15 cellular contexts compared by ENCODE assay signal in genomic region chr12:56715798-56716197, GRCh38. TPM values are rescaled to one million over a fixed set of nuclear protein-coding genes. Genes with fewer than 3 reads are reported as not detected.
A peak's percentile ranks its signal among the peaks of the same experiment; 100 is the strongest.
DNase-seq lines count a peak whose midpoint lies in the region; ATAC-seq, FAIRE-seq and TF ChIP-seq lines count a peak whose summit lies in the region.
"Had no signal": no experiment of that assay in that cellular context is flagged by ENCODE, and none has a peak within 500 bp of the region (broad histone marks: within the 10 kb centered on the region; RNA-seq: fewer than 3 reads in every experiment).

No MANE protein-coding gene starts in this region.

- H3K4me3 ChIP-seq in HEK293 (ENCODE audit: low read depth, low read length) (no peak overlapping the region), astrocyte (ENCODE audit: insufficient read depth, low read depth, low read length) (no peak overlapping the region), uterus (no peak overlapping the region)
- H3K4me3 ChIP-seq: mucosa of descending colon had no signal

- H3K4me2 ChIP-seq in astrocyte (ENCODE audit: low read length), result no peak overlapping the region

- peak overlapping the region; percentile 74 for H3K27ac Mint-ChIP-seq in CD4-positive, alpha-beta T cell
- peak overlapping the region; percentile 56 for H3K27ac Mint-ChIP-seq in astrocyte (ENCODE audit: unreplicated experiment)
- H3K27ac Mint-ChIP-seq in neural crest cell (ENCODE audit: unreplicated experiment), result peak overlapping the region; percentile 63
- H3K27ac Mint-ChIP-seq in activated T-helper 2 cell treated with anti-CD3 and anti-CD28 coated beads, Interferon-gamma antibody, Interleukin-2, Interleukin-4, amounts not matched to agents 10 μg/mL and 5 μg/mL and 100 μg/mL, durations not matched to agents 14 hours and 24 hours and 36 hours, result no peak overlapping the region

- no peak overlapping the region for H2AFZ ChIP-seq in astrocyte (ENCODE audit: low read depth, low read length)

- no peaks in the 10 kb centered on the region for H3K9me3 Mint-ChIP-seq in CD4-positive, alpha-beta T cell
- H3K9me3 Mint-ChIP-seq in astrocyte (ENCODE audit: unreplicated experiment) (no peaks in the 10 kb centered on the region), neural crest cell (no peaks in the 10 kb centered on the region)
- H3K9me3 Mint-ChIP-seq in activated T-helper 2 cell treated with anti-CD3 and anti-CD28 coated beads, Interferon-gamma antibody, Interleukin-2, Interleukin-4, amounts not matched to agents 10 μg/mL and 5 μg/mL and 100 μg/mL, durations not matched to agents 14 hours and 24 hours and 36 hours, result no peaks in the 10 kb centered on the region

- no peak for DNase-seq in CD4-positive, alpha-beta T cell
- DNase-seq in astrocyte (ENCODE audit: low read depth) (no peak), neural crest cell (ENCODE audit: low read depth, low spot score) (no peak), uterus (no peak)
- no peak for DNase-seq in activated T-helper 2 cell treated with anti-CD3 and anti-CD28 coated beads, Interferon-gamma antibody, Interleukin-2, Interleukin-4, amounts not matched to agents 10 μg/mL and 5 μg/mL and 100 μg/mL, durations not matched to agents 14 hours and 24 hours and 36 hours (ENCODE audit: low spot score)
- DNase-seq: mucosa of descending colon; retina; stimulated activated CD4-positive, alpha-beta T cell treated with anti-CD3 and anti-CD28 coated beads, Interleukin-1b, Interleukin-23, amount 100 ng/mL, for 48 hours; WERI-Rb-1 had no signal

- CTCF ChIA-PET in CD4-positive, alpha-beta T cell (lab: Charles Lee), result interaction anchor here (0.5 kb wide), 1 partner anchor 59 kb away, joined by 3 read pairs; no protein-coding TSS in a partner anchor
- CTCF ChIA-PET in HEK293 (lab: Yijun Ruan, JAX), result no interaction called here

- no peak overlapping the region for H3K4me3 Mint-ChIP-seq in CD4-positive, alpha-beta T cell
- peak overlapping the region; percentile 37 for H3K4me3 Mint-ChIP-seq in astrocyte (ENCODE audit: unreplicated experiment)
- peak overlapping the region; percentile 35 for H3K4me3 Mint-ChIP-seq in neural crest cell
- no peak overlapping the region for H3K4me3 Mint-ChIP-seq in activated T-helper 2 cell treated with anti-CD3 and anti-CD28 coated beads, Interferon-gamma antibody, Interleukin-2, Interleukin-4, amounts not matched to agents 10 μg/mL and 5 μg/mL and 100 μg/mL, durations not matched to agents 14 hours and 24 hours and 36 hours (ENCODE audit: low read depth)

- H3K79me2 ChIP-seq in astrocyte (ENCODE audit: insufficient read depth, low read length), result peaks cover 63% of the 10 kb centered on the region

- intact Hi-C loops in CD4-positive, alpha-beta T cell (cut with DNase I, micrococcal nuclease), result no loop called here
- intact Hi-C loops in uterus (cut with DNase I; ENCODE audit: low total_unique reads), result no loop called here
- intact Hi-C loops in activated T-helper 2 cell treated with anti-CD3 and anti-CD28 coated beads, Interferon-gamma antibody, Interleukin-2, Interleukin-4, amounts not matched to agents 10 μg/mL and 5 μg/mL and 100 μg/mL, durations not matched to agents 14 hours and 24 hours and 36 hours (cut with micrococcal nuclease), result no loop called here

- H4K20me1 ChIP-seq in astrocyte (ENCODE audit: insufficient read depth, low read length), result peaks cover 88% of the 10 kb centered on the region

- H3K36me3 ChIP-seq in HEK293 (ENCODE audit: control insufficient read depth in 2 of 2, insufficient read depth in 1 of 2, low read length in 2 of 2) (peaks cover 42 to 83% of the 10 kb centered on the region in 2 experiments), astrocyte (ENCODE audit: insufficient read depth, low read length) (peaks cover 52% of the 10 kb centered on the region), uterus (no peaks in the 10 kb centered on the region)

- no peak for TF ChIP-seq CTCF in CD4-positive, alpha-beta T cell (IDR thresholded peaks at IDR 0.05)
- TF ChIP-seq CTCF in HEK293 (tag by site-specific recombination; IDR thresholded peaks at IDR 0.05) (no peak), astrocyte (IDR thresholded peaks at IDR 0.05; ENCODE audit: insufficient read depth, low read depth, low read length) (no peak), neural crest cell (conservative IDR thresholded peaks at IDR 0.05) (no peak), uterus (IDR thresholded peaks at IDR 0.05) (no peak)

- no peak overlapping the region for H3K27ac ChIP-seq in CD4-positive, alpha-beta T cell (ENCODE audit: low read depth, low read length)
- H3K27ac ChIP-seq in HEK293 (ENCODE audit: extremely low read depth, low read depth, low read length) (no peak overlapping the region), astrocyte (ENCODE audit: low read depth, low read length) (no peak overlapping the region), uterus (no peak overlapping the region)
- H3K27ac ChIP-seq: WERI-Rb-1 had no signal

- no peaks in the 10 kb centered on the region for H3K27me3 ChIP-seq in CD4-positive, alpha-beta T cell (ENCODE audit: control insufficient read depth, insufficient read depth, low read length)
- no peaks in the 10 kb centered on the region for H3K27me3 ChIP-seq in astrocyte (ENCODE audit: insufficient read depth, low read length)
- no peaks in the 10 kb centered on the region for H3K27me3 ChIP-seq in uterus

- peaks cover 48% of the 10 kb centered on the region for H3K4me1 Mint-ChIP-seq in CD4-positive, alpha-beta T cell (ENCODE audit: low read depth)
- H3K4me1 Mint-ChIP-seq in astrocyte (ENCODE audit: low read depth, unreplicated experiment) (peaks cover 48% of the 10 kb centered on the region), neural crest cell (peaks cover 39% of the 10 kb centered on the region)
- H3K4me1 Mint-ChIP-seq in activated T-helper 2 cell treated with anti-CD3 and anti-CD28 coated beads, Interferon-gamma antibody, Interleukin-2, Interleukin-4, amounts not matched to agents 10 μg/mL and 5 μg/mL and 100 μg/mL, durations not matched to agents 14 hours and 24 hours and 36 hours (ENCODE audit: low read depth), result peaks cover 33% of the 10 kb centered on the region

- H3K27me3 Mint-ChIP-seq in CD4-positive, alpha-beta T cell, result no peaks in the 10 kb centered on the region
- H3K27me3 Mint-ChIP-seq in astrocyte (ENCODE audit: low read depth, unreplicated experiment) (no peaks in the 10 kb centered on the region), neural crest cell (ENCODE audit: low read depth) (no peaks in the 10 kb centered on the region)
- H3K27me3 Mint-ChIP-seq in activated T-helper 2 cell treated with anti-CD3 and anti-CD28 coated beads, Interferon-gamma antibody, Interleukin-2, Interleukin-4, amounts not matched to agents 10 μg/mL and 5 μg/mL and 100 μg/mL, durations not matched to agents 14 hours and 24 hours and 36 hours (ENCODE audit: low read depth), result no peaks in the 10 kb centered on the region

- POLR2A ChIA-PET in CD4-positive, alpha-beta T cell (lab: Charles Lee), result interaction anchor here (0.9 to 2.3 kb wide), 2 partner anchors 10 to 28 kb away, joined by 8 to 10 read pairs; partner anchors contain the start of genes NACA and PTGES3
- POLR2A ChIA-PET in HEK293 (lab: Yijun Ruan, JAX), result interaction anchor here (0.5 to 7.1 kb wide), 4 partner anchors 10 to 79 kb away, joined by 5 to 53 read pairs (median 14); partner anchors contain the start of genes NACA and PTGES3

- H3K36me3 Mint-ChIP-seq in CD4-positive, alpha-beta T cell (ENCODE audit: low read depth), result peaks cover 82% of the 10 kb centered on the region
- peaks cover 50% of the 10 kb centered on the region for H3K36me3 Mint-ChIP-seq in astrocyte (ENCODE audit: low read depth, unreplicated experiment)
- H3K36me3 Mint-ChIP-seq in neural crest cell (ENCODE audit: low read depth), result peaks cover 55% of the 10 kb centered on the region
- peaks cover 83% of the 10 kb centered on the region for H3K36me3 Mint-ChIP-seq in activated T-helper 2 cell treated with anti-CD3 and anti-CD28 coated beads, Interferon-gamma antibody, Interleukin-2, Interleukin-4, amounts not matched to agents 10 μg/mL and 5 μg/mL and 100 μg/mL, durations not matched to agents 14 hours and 24 hours and 36 hours (ENCODE audit: low read depth)

- no peak for ATAC-seq in CD4-positive, alpha-beta T cell (ENCODE audit: poor library complexity)
- ATAC-seq in HG03521 (IDR thresholded peaks at IDR 0.05; ENCODE audit: unreplicated experiment), result no peak
- ATAC-seq: HCT116, mucosa of descending colon had no signal

- no peak overlapping the region for H3K9ac ChIP-seq in astrocyte (ENCODE audit: low read length)

- no peaks in the 10 kb centered on the region for H3K9me3 ChIP-seq in CD4-positive, alpha-beta T cell (ENCODE audit: control insufficient read depth, low read length)
- H3K9me3 ChIP-seq in HEK293 (ENCODE audit: control insufficient read depth, insufficient read depth, low read depth, low read length) (no peaks in the 10 kb centered on the region), astrocyte (ENCODE audit: insufficient read depth, low read depth, low read length) (no peaks in the 10 kb centered on the region), uterus (no peaks in the 10 kb centered on the region)
- H3K9me3 ChIP-seq: mucosa of descending colon had no signal

- TF ChIP-seq POLR2A in uterus (IDR thresholded peaks at IDR 0.05), result no peak

- no peak for FAIRE-seq in astrocyte (lab: Jason Lieb, UNC)
- FAIRE-seq: bronchial epithelial cell, keratinocyte had no signal

- H3K4me1 ChIP-seq in HEK293 (ENCODE audit: control insufficient read depth, insufficient read depth, low read length) (peaks cover 4% of the 10 kb centered on the region; the same call in 1 of the 2 replicates), astrocyte (ENCODE audit: insufficient read depth, low read length) (peaks cover 3% of the 10 kb centered on the region), uterus (peaks cover 0 to 25% of the 10 kb centered on the region in 2 donors)

RNA-seq across cellular contexts. Expression of gene NACA, which starts 9.3 kb away (rescaled TPM):
- total RNA-seq in CD4-positive, alpha-beta T cell, result 1,000 to 10,000 TPM; 1,441 to 1,479 TPM
- 632 and 680 TPM in 2 replicates for total RNA-seq in astrocyte
- total RNA-seq in neural crest cell, result 1,026 and 1,074 TPM in 2 replicates
- 1,000 to 10,000 TPM in 2 of 4 donors, 100 to 1,000 TPM in 2; 942 to 2,684 (median 1,304) TPM for total RNA-seq in uterus
- total RNA-seq in activated T-helper 2 cell treated with anti-CD3 and anti-CD28 coated beads, Interferon-gamma antibody, Interleukin-2, Interleukin-4, amounts not matched to agents 10 μg/mL and 5 μg/mL and 100 μg/mL, durations not matched to agents 14 hours and 24 hours and 36 hours, result 1,037 and 1,093 TPM in 2 replicates

RNA-seq across cellular contexts. Expression of gene PTGES3, which starts 27.7 kb away (rescaled TPM):
- total RNA-seq in CD4-positive, alpha-beta T cell, result 100 to 1,000 TPM; 146 to 154 TPM
- total RNA-seq in astrocyte (206 and 226 TPM in 2 replicates), neural crest cell (282 and 284 TPM in 2 replicates), uterus (100 to 1,000 TPM in 3 of 4 donors, 10 to 100 TPM in 1; 80.7 to 236 (median 141) TPM)
- total RNA-seq in activated T-helper 2 cell treated with anti-CD3 and anti-CD28 coated beads, Interferon-gamma antibody, Interleukin-2, Interleukin-4, amounts not matched to agents 10 μg/mL and 5 μg/mL and 100 μg/mL, durations not matched to agents 14 hours and 24 hours and 36 hours, result 293 and 298 TPM in 2 replicates

RNA-seq across cellular contexts. Expression of gene PRIM1, which starts 36.3 kb away (rescaled TPM):
- 1 to 10 TPM; 5.3 to 6.1 TPM for total RNA-seq in CD4-positive, alpha-beta T cell
- total RNA-seq in astrocyte (2.1 and 2.6 TPM in 2 replicates), neural crest cell (45.7 and 47.3 TPM in 2 replicates), uterus (10 to 100 TPM in 2 of 4 donors, 1 to 10 TPM in 1, not detected in 1; 6.0 to 71.7 (median 28.6) TPM)
- total RNA-seq in activated T-helper 2 cell treated with anti-CD3 and anti-CD28 coated beads, Interferon-gamma antibody, Interleukin-2, Interleukin-4, amounts not matched to agents 10 μg/mL and 5 μg/mL and 100 μg/mL, durations not matched to agents 14 hours and 24 hours and 36 hours, result 59.4 and 63.9 TPM in 2 replicates

RNA-seq across cellular contexts. Expression of gene HSD17B6, which starts 47.3 kb away (rescaled TPM):
- not detected for total RNA-seq in CD4-positive, alpha-beta T cell
- total RNA-seq in astrocyte, result 1.9 and 5.1 TPM in 2 replicates
- total RNA-seq in neural crest cell, result 2.6 and 2.7 TPM in 2 replicates
- total RNA-seq in uterus, result 10 to 100 TPM in 1 of 4 donors, 1 to 10 TPM in 3; 2.4 to 10.5 (median 7.3) TPM
- total RNA-seq in activated T-helper 2 cell treated with anti-CD3 and anti-CD28 coated beads, Interferon-gamma antibody, Interleukin-2, Interleukin-4, amounts not matched to agents 10 μg/mL and 5 μg/mL and 100 μg/mL, durations not matched to agents 14 hours and 24 hours and 36 hours, result 1.2 and 2.9 TPM in 2 replicates
- total RNA-seq: glomerular endothelial cell had no signal

Comparison
In these comparisons a context has a peak if more than half of its experiments do, and no peak if none do; other contexts are left out.
1. H3K4me3 Mint-ChIP-seq: peak in astrocyte (single experiment) and neural crest cell (single experiment); none in CD4-positive, alpha-beta T cell (single experiment) and activated T-helper 2 cell treated with anti-CD3 and anti-CD28 coated beads, Interferon-gamma antibody, Interleukin-2, Interleukin-4, amounts not matched to agents 10 μg/mL and 5 μg/mL and 100 μg/mL, durations not matched to agents 14 hours and 24 hours and 36 hours (single experiment).